In genomic region chr18:78994000-78994399, GRCh38 we compare ENCODE assay signal across 35 cellular contexts. TPM values are rescaled to one million over a fixed set of nuclear protein-coding genes. Genes with fewer than 3 reads are reported as not detected.
"Had no signal": no experiment of that assay in that cellular context is flagged by ENCODE, and none has a peak within 500 bp of the region (broad histone marks: within the 10 kb centered on the region; RNA-seq: fewer than 3 reads in every experiment).

No MANE protein-coding gene starts in this region.

- DNase-seq: activated CD4-positive, alpha-beta T cell treated with anti-CD3 and anti-CD28 coated beads for 1 hour; activated CD4-positive, alpha-beta T cell treated with anti-CD3 and anti-CD28 coated beads for 48 hours; activated CD4-positive, CD25-positive, alpha-beta regulatory T cell; activated CD8-positive, alpha-beta memory T cell treated with anti-CD3 and anti-CD28 coated beads, Interleukin-2, amount 50 U/mL, for 4 hours; activated gamma-delta T cell treated with Interleukin-2 at 50 U/mL for 16 hours; activated naive CD4-positive, alpha-beta T cell treated with anti-CD3 and anti-CD28 coated beads for 36 hours; activated T-cell treated with anti-CD3 and anti-CD28 coated beads for 4 hours; activated T-cell treated with anti-CD3 and anti-CD28 coated beads, Interleukin-2, amount 50 U/mL, for 4 hours; adrenal gland; caudate nucleus; cerebellar nuclear complex; NCI-H1092 treated with DMSO at 0.1 percent for 48 hours; NCI-H1417; NCI-H146; NCI-H187; NCI-H2029 treated with DMSO at 0.1 percent for 48 hours; NCI-H2107; NCI-H2171; NCI-H510A; NCI-H526; NCI-H748 treated with DMSO at 0.1 percent for 48 hours; NK-92 treated with Interleukin-12 subunit alpha and Interleukin-12 subunit beta, amount 100 ng/mL, for 24 hours; PC-3; RPMI8226; SW 1271; T-helper 1 cell; T-helper 2 cell; T-helper 9 cell had no signal

- H3K9me3 Mint-ChIP-seq: activated naive CD4-positive, alpha-beta T cell treated with anti-CD3 and anti-CD28 coated beads for 36 hours; activated naive CD4-positive, alpha-beta T cell treated with anti-CD3 and anti-CD28 coated beads, Interleukin-2, amount 50 U/mL, for 72 hours; activated T-cell treated with anti-CD3 and anti-CD28 coated beads, Interleukin-2, amount 50 U/mL, for 4 hours; activated T-helper 1 cell treated with anti-CD3 and anti-CD28 coated beads, Interleukin-12 subunit alpha, Interleukin-12 subunit beta, Interleukin-2, Interleukin-4 antibody, amounts not matched to agents 30 ng/mL and 10 ng/mL and 1 ng/mL, durations not matched to agents 14 hours and 24 hours and 36 hours had no signal

- H3K27ac Mint-ChIP-seq: activated naive CD4-positive, alpha-beta T cell treated with anti-CD3 and anti-CD28 coated beads for 36 hours; activated naive CD4-positive, alpha-beta T cell treated with anti-CD3 and anti-CD28 coated beads, Interleukin-2, amount 50 U/mL, for 72 hours; activated T-helper 1 cell treated with anti-CD3 and anti-CD28 coated beads, Interleukin-12 subunit alpha, Interleukin-12 subunit beta, Interleukin-2, Interleukin-4 antibody, amounts not matched to agents 30 ng/mL and 10 ng/mL and 1 ng/mL, durations not matched to agents 14 hours and 24 hours and 36 hours; brain had no signal

- H3K27me3 Mint-ChIP-seq: brain had no signal

- H3K27me3 ChIP-seq: adrenal gland, Peyer's patch had no signal

- H3K4me1 ChIP-seq: adrenal gland, Peyer's patch had no signal

- H3K36me3 ChIP-seq: adrenal gland, Peyer's patch had no signal

- H3K27ac ChIP-seq: adrenal gland, Peyer's patch, VCaP had no signal

- H3K4me3 Mint-ChIP-seq: activated naive CD4-positive, alpha-beta T cell treated with anti-CD3 and anti-CD28 coated beads for 36 hours; activated T-cell treated with anti-CD3 and anti-CD28 coated beads, Interleukin-2, amount 50 U/mL, for 4 hours; activated T-helper 1 cell treated with anti-CD3 and anti-CD28 coated beads, Interleukin-12 subunit alpha, Interleukin-12 subunit beta, Interleukin-2, Interleukin-4 antibody, amounts not matched to agents 30 ng/mL and 10 ng/mL and 1 ng/mL, durations not matched to agents 14 hours and 24 hours and 36 hours; brain had no signal

- H3K4me3 ChIP-seq: adrenal gland, Peyer's patch had no signal

- H3K9me3 ChIP-seq: adrenal gland, Peyer's patch had no signal

- ATAC-seq: activated naive CD4-positive, alpha-beta T cell treated with anti-CD3 and anti-CD28 coated beads, Interleukin-2, amount 50 U/mL, for 72 hours; activated T-cell treated with anti-CD3 and anti-CD28 coated beads, Interleukin-2, amount 50 U/mL, for 4 hours; PC-3 had no signal

RNA-seq across cellular contexts. Expression of gene SALL3, which starts 14.4 kb away (rescaled TPM):
- total RNA-seq: activated naive CD4-positive, alpha-beta T cell treated with anti-CD3 and anti-CD28 coated beads for 36 hours; activated naive CD4-positive, alpha-beta T cell treated with anti-CD3 and anti-CD28 coated beads, Interleukin-2, amount 50 U/mL, for 72 hours; activated T-cell treated with anti-CD3 and anti-CD28 coated beads, Interleukin-2, amount 50 U/mL, for 4 hours; activated T-helper 1 cell treated with anti-CD3 and anti-CD28 coated beads, Interleukin-12 subunit alpha, Interleukin-12 subunit beta, Interleukin-2, Interleukin-4 antibody, amounts not matched to agents 30 ng/mL and 10 ng/mL and 1 ng/mL, durations not matched to agents 14 hours and 24 hours and 36 hours; bronchial epithelial cell; M059J; PC-3; Peyer's patch had no signal
- polyA plus RNA-seq: adrenal gland had no signal
